ENCODE assay signal across 20 cellular contexts in genomic region chr19:20388826-20389225, GRCh38.
DNase-seq lines count a peak whose midpoint lies in the region; TF ChIP-seq lines count a peak whose summit lies in the region.
"Had no signal": no experiment of that assay in that cellular context is flagged by ENCODE, and none has a peak within 500 bp of the region (broad histone marks: within the 10 kb centered on the region; RNA-seq: fewer than 3 reads in every experiment).

No MANE protein-coding gene starts in this region.

- H3K27ac Mint-ChIP-seq in progenitor cell of endocrine pancreas, result no peak overlapping the region
- H3K27ac Mint-ChIP-seq: CD14-positive monocyte; CD4-positive, alpha-beta T cell; CD8-positive, alpha-beta memory T cell had no signal

- no peak overlapping the region for H3K4me3 Mint-ChIP-seq in progenitor cell of endocrine pancreas (ENCODE audit: low read depth)
- H3K4me3 Mint-ChIP-seq: CD14-positive monocyte; CD4-positive, alpha-beta T cell; CD8-positive, alpha-beta memory T cell had no signal

- no peaks in the 10 kb centered on the region for H3K9me3 ChIP-seq in thyroid gland
- H3K9me3 ChIP-seq: A549, BE2C had no signal

- TF ChIP-seq CTCF in epithelial cell of proximal tubule (conservative IDR thresholded peaks at IDR 0.05; ENCODE audit: low read depth, low read length) (no peak), thyroid gland (IDR thresholded peaks at IDR 0.05) (no peak), progenitor cell of endocrine pancreas (IDR thresholded peaks at IDR 0.05; ENCODE audit: unreplicated experiment) (no peak)

- H3K27me3 Mint-ChIP-seq in progenitor cell of endocrine pancreas, result no peaks in the 10 kb centered on the region
- H3K27me3 Mint-ChIP-seq: CD4-positive, alpha-beta T cell; CD8-positive, alpha-beta memory T cell had no signal

- H3K36me3 ChIP-seq in thyroid gland, result no peaks in the 10 kb centered on the region
- H3K36me3 ChIP-seq: BE2C had no signal

- peaks cover 4% of the 10 kb centered on the region for H3K4me1 Mint-ChIP-seq in progenitor cell of endocrine pancreas (ENCODE audit: low read depth)
- H3K4me1 Mint-ChIP-seq: CD14-positive monocyte; CD8-positive, alpha-beta memory T cell had no signal

- intact Hi-C loops in thyroid gland (cut with DNase I), result no loop called here

- H3K4me3 ChIP-seq in epithelial cell of proximal tubule (ENCODE audit: low read depth, low read length), result no peak overlapping the region
- no peak overlapping the region for H3K4me3 ChIP-seq in thyroid gland (replicated peaks in 1 of 3)
- H3K4me3 ChIP-seq: A549; BLaER1 treated with 17β-estradiol and CSF1 and Interleukin-3, amounts not matched to agents 10 nM and 100 nM had no signal

- DNase-seq in G401 (ENCODE audit: low spot score) (peak; percentile 1), epithelial cell of proximal tubule (ENCODE audit: low read depth) (peak; percentile 4), midbrain (lab: John Stamatoyannopoulos, UW) (peak; percentile 7), thyroid gland (peak; percentile 65 to 69), progenitor cell of endocrine pancreas (ENCODE audit: low spot score, unreplicated experiment) (no peak), NCI-H1694 (lab: John Stamatoyannopoulos, UW) (no peak), D341Med (ENCODE audit: low spot score) (no peak)
- DNase-seq: 8988T; ACHN; AML-193; BE2C; CD4-positive, alpha-beta T cell; CD8-positive, alpha-beta memory T cell; DMS53; DMS79 treated with DMSO at 0.1 percent for 48 hours; H7; HCEC 1CT had no signal

- peaks cover 0 to 5% of the 10 kb centered on the region in 2 donors for H3K4me1 ChIP-seq in thyroid gland
- H3K4me1 ChIP-seq: A549; BE2C; BLaER1 treated with 17β-estradiol and CSF1 and Interleukin-3, amounts not matched to agents 10 nM and 100 nM had no signal

- 23 to 43% methylated on average over 5 of the region's 5 CpGs for WGBS in thyroid gland, 2 donors

- peaks cover 7% of the 10 kb centered on the region for H3K9me3 Mint-ChIP-seq in progenitor cell of endocrine pancreas (ENCODE audit: low read depth)

- peaks cover 6% of the 10 kb centered on the region for H3K36me3 Mint-ChIP-seq in progenitor cell of endocrine pancreas (ENCODE audit: insufficient read depth)
- H3K36me3 Mint-ChIP-seq: CD14-positive monocyte had no signal

- TF ChIP-seq POLR2A in thyroid gland (IDR thresholded peaks at IDR 0.05), result no peak

- no peaks in the 10 kb centered on the region for H3K27me3 ChIP-seq in thyroid gland
- H3K27me3 ChIP-seq: BE2C; BLaER1 treated with 17β-estradiol and CSF1 and Interleukin-3, amounts not matched to agents 10 nM and 100 nM had no signal

- in situ Hi-C loops in G401 (cut with HindIII; ENCODE audit: low sequenced_read_pairs), result no loop called here

- H3K27ac ChIP-seq in thyroid gland, result no peak overlapping the region
- H3K27ac ChIP-seq: A549; BLaER1 treated with 17β-estradiol and CSF1 and Interleukin-3, amounts not matched to agents 10 nM and 100 nM had no signal

Comparison
In these comparisons a context has a peak if more than half of its experiments do, and no peak if none do; other contexts are left out.
1. DNase-seq: peak in G401 (single experiment), epithelial cell of proximal tubule (single experiment), midbrain (single experiment) and thyroid gland (2 of 2); none in progenitor cell of endocrine pancreas (single experiment), NCI-H1694 (single experiment) and D341Med (single experiment).